ENCODE assay signal across 12 cellular contexts in the genomic region with DNA sequence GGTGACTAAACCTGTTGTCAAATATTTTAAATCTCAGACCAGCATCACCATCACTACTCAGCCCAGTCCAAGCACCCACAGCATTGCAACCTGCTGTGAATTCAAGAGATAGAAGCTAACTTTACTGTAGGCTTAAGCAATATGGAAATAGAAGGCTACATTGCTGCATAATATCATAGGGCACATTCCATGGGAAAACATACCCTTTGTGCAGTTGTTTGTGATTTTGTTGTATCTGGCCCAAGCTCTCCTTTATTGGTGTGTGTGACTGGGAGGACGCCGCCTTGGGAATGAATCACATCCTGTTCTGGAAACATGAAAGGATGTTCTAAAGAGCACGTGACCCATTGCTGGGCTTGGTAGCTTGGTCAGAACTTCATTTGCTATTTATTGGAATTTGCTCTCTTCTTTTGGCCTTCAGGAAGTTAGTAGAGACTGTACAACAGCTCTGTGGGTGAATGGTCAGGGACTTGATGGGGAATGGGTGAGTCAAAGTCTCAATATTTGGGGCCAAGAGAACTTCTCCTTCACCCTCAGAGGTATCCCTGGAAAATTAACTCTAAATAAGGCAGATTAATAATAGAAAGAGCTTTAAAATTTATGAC.
DNase-seq lines count a peak whose midpoint lies in the region; ATAC-seq, FAIRE-seq and TF ChIP-seq lines count a peak whose summit lies in the region.
"Had no signal": no experiment of that assay in that cellular context is flagged by ENCODE, and none has a peak within 500 bp of the region (broad histone marks: within the 10 kb centered on the region; RNA-seq: fewer than 3 reads in every experiment).

No MANE protein-coding gene starts in this region.

- H2AFZ ChIP-seq in endothelial cell of umbilical vein (ENCODE audit: low read depth, low read length), result no peak overlapping the region

- dilution Hi-C loops in endothelial cell of umbilical vein (cut with MboI; ENCODE audit: extremely low pct_ligation_motif_present, low sequenced_read_pairs), result no loop called here

- H3K9me3 ChIP-seq in BLaER1 treated with 17β-estradiol and CSF1 and Interleukin-3, amounts not matched to agents 10 nM and 100 nM (replicated peaks in 1 of 11), result no peaks in the 10 kb centered on the region
- H3K9me3 ChIP-seq in MG63 (no peaks in the 10 kb centered on the region), endothelial cell of umbilical vein (replicated peaks; ENCODE audit: control insufficient read depth, insufficient read depth, low read length) (no peaks in the 10 kb centered on the region), mucosa of rectum (ENCODE audit: control insufficient read depth in 2 of 2, low read length in 2 of 2) (no peaks in the 10 kb centered on the region)
- H3K9me3 ChIP-seq: sigmoid colon had no signal

- ATAC-seq in HG03457 (IDR thresholded peaks at IDR 0.05; ENCODE audit: unreplicated experiment), result no peak
- ATAC-seq in GM21737 (IDR thresholded peaks at IDR 0.05; ENCODE audit: unreplicated experiment), result no peak
- no peak for ATAC-seq in HG03025 (IDR thresholded peaks at IDR 0.05; ENCODE audit: low FRiP score, unreplicated experiment)
- ATAC-seq: Panc1 had no signal

- FAIRE-seq in endothelial cell of umbilical vein (lab: Jason Lieb, UNC), result peak; percentile 92

- no peaks in the 10 kb centered on the region for H3K36me3 ChIP-seq in BLaER1 treated with 17β-estradiol and CSF1 and Interleukin-3, amounts not matched to agents 10 nM and 100 nM
- no peaks in the 10 kb centered on the region for H3K36me3 ChIP-seq in MG63
- H3K36me3 ChIP-seq in endothelial cell of umbilical vein (ENCODE audit: control insufficient read depth in 2 of 2, extremely low read depth in 1 of 2, insufficient read depth in 2 of 2, low read length in 2 of 2), result no peaks in the 10 kb centered on the region
- no peaks in the 10 kb centered on the region for H3K36me3 ChIP-seq in mucosa of rectum (ENCODE audit: control insufficient read depth in 2 of 2, insufficient read depth in 2 of 2, low read length in 2 of 2)
- H3K36me3 ChIP-seq: sigmoid colon had no signal

- no peaks in the 10 kb centered on the region for H4K20me1 ChIP-seq in BLaER1 treated with 17β-estradiol and CSF1 and Interleukin-3, amounts not matched to agents 10 nM and 100 nM
- no peaks in the 10 kb centered on the region for H4K20me1 ChIP-seq in endothelial cell of umbilical vein (replicated peaks; ENCODE audit: control insufficient read depth, extremely low read depth, insufficient read depth, low read length)

- H3K9me1 ChIP-seq in endothelial cell of umbilical vein (replicated peaks; ENCODE audit: control insufficient read depth, extremely low read depth, insufficient read depth, low read length), result no peaks in the 10 kb centered on the region

- peak overlapping the region in 6 of 11 experiments; percentile 4 to 47 (median 26); a peak in 8 of 22 replicates for H3K4me2 ChIP-seq in BLaER1 treated with 17β-estradiol and CSF1 and Interleukin-3, amounts not matched to agents 10 nM and 100 nM
- H3K4me2 ChIP-seq in endothelial cell of umbilical vein (ENCODE audit: insufficient read depth, low read length), result peak overlapping the region; percentile 37

- H3K27ac ChIP-seq in BLaER1 treated with 17β-estradiol and CSF1 and Interleukin-3, amounts not matched to agents 10 nM and 100 nM, result no peak overlapping the region
- H3K27ac ChIP-seq in endothelial cell of umbilical vein (ENCODE audit: insufficient read depth, low read depth, low read length) (peak overlapping the region; percentile 70), mucosa of rectum (ENCODE audit: low read depth in 2 of 2, low read length in 2 of 2) (peak overlapping the region; percentile 73 to 75)
- H3K27ac ChIP-seq: sigmoid colon had no signal

- POLR2A ChIA-PET in endothelial cell of umbilical vein (lab: Charles Lee), result interaction anchor here (0.8 kb wide), 1 partner anchor 263 kb away, joined by 4 read pairs; no protein-coding TSS in a partner anchor

- no peak overlapping the region for H3K9ac ChIP-seq in BLaER1 treated with 17β-estradiol and CSF1 and Interleukin-3, amounts not matched to agents 10 nM and 100 nM
- H3K9ac ChIP-seq in endothelial cell of umbilical vein (replicated peaks; ENCODE audit: extremely low read depth, insufficient read depth, low read length), result no peak overlapping the region
- H3K9ac ChIP-seq in mucosa of rectum (ENCODE audit: low read depth in 1 of 2, low read length in 2 of 2), result no peak overlapping the region

- DNase-seq in MG63 (peak; percentile 77), endothelial cell of umbilical vein (ENCODE audit: low read depth, low spot score) (peak; percentile 94), NCI-H1417 treated with DMSO at 0.1 percent for 48 hours (lab: John Stamatoyannopoulos, UW) (no peak)
- DNase-seq: DMS 273 treated with DMSO at 0.1 percent for 48 hours, MV-4-11, sigmoid colon had no signal

- intact Hi-C loops in endothelial cell of umbilical vein (cut with micrococcal nuclease), result loop anchor here (1.0 to 10.0 kb wide), 7 partner anchors 27 to 451 kb away; partner anchors contain the start of genes CUL3 and FAM124B

- H3K79me2 ChIP-seq in endothelial cell of umbilical vein (ENCODE audit: control insufficient read depth, insufficient read depth, low read length), result no peaks in the 10 kb centered on the region

- no peak overlapping the region for H3K4me3 ChIP-seq in BLaER1 treated with 17β-estradiol and CSF1 and Interleukin-3, amounts not matched to agents 10 nM and 100 nM
- H3K4me3 ChIP-seq in MG63 (no peak overlapping the region), endothelial cell of umbilical vein (replicated peaks in 1 of 3; ENCODE audit: insufficient read depth in 1 of 3, low read depth in 1 of 3, low read length in 3 of 3) (no peak overlapping the region), mucosa of rectum (ENCODE audit: low read length in 2 of 2) (peak overlapping the region in 1 of 2 donors; percentile 22)
- H3K4me3 ChIP-seq: sigmoid colon had no signal

- peaks cover 0 to 12% (median 3%) of the 10 kb centered on the region in 10 experiments; a peak in 8 of 20 replicates for H3K4me1 ChIP-seq in BLaER1 treated with 17β-estradiol and CSF1 and Interleukin-3, amounts not matched to agents 10 nM and 100 nM
- H3K4me1 ChIP-seq in endothelial cell of umbilical vein (ENCODE audit: control insufficient read depth, extremely low read depth, insufficient read depth, low read length) (peaks cover 39% of the 10 kb centered on the region), mucosa of rectum (ENCODE audit: control insufficient read depth in 2 of 2, insufficient read depth in 2 of 2, low read length in 2 of 2) (peaks cover 15 to 24% of the 10 kb centered on the region in 2 donors)
- H3K4me1 ChIP-seq: sigmoid colon had no signal

- TF ChIP-seq POLR2A in endothelial cell of umbilical vein (IDR thresholded peaks at IDR 0.05; ENCODE audit: low read depth, low read length), result no peak

- no peak for TF ChIP-seq CTCF in endothelial cell of umbilical vein (IDR thresholded peaks at IDR 0.05; ENCODE audit: extremely low read depth in 1 of 2, insufficient read depth in 1 of 2, low read depth in 1 of 2, low read length in 2 of 2)

- H3K27me3 ChIP-seq in BLaER1 treated with 17β-estradiol and CSF1 and Interleukin-3, amounts not matched to agents 10 nM and 100 nM, result no peaks in the 10 kb centered on the region
- no peaks in the 10 kb centered on the region for H3K27me3 ChIP-seq in MG63
- H3K27me3 ChIP-seq in endothelial cell of umbilical vein (ENCODE audit: control insufficient read depth in 2 of 2, insufficient read depth in 2 of 2, low read length in 2 of 2), result peaks cover 2 to 3% of the 10 kb centered on the region in 2 experiments
- no peaks in the 10 kb centered on the region for H3K27me3 ChIP-seq in mucosa of rectum (ENCODE audit: control insufficient read depth in 2 of 2, insufficient read depth in 2 of 2, low read length in 2 of 2)
- H3K27me3 ChIP-seq: sigmoid colon had no signal

- BruUV-seq in endothelial cell of umbilical vein (replicated peaks; lab: Mats Ljungman, UMichigan), result no TSS peak

- CTCF ChIA-PET in endothelial cell of umbilical vein (lab: Charles Lee), result interaction anchor here (1.0 to 2.5 kb wide), 5 partner anchors 10 to 152 kb away, joined by 3 to 12 read pairs (median 6); no protein-coding TSS in a partner anchor

TF ChIP-seq in endothelial cell of umbilical vein, 7 proteins besides CTCF, POLR2A, EP300 and RAD21:
- TF ChIP-seq, protein P1, sequence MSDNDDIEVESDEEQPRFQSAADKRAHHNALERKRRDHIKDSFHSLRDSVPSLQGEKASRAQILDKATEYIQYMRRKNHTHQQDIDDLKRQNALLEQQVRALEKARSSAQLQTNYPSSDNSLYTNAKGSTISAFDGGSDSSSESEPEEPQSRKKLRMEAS (IDR thresholded peaks at IDR 0.05; ENCODE audit: insufficient read depth, insufficient read length), result peak; percentile 89
- no peak for TF ChIP-seq EZH2 (IDR thresholded peaks at IDR 0.05; ENCODE audit: borderline replicate concordance, low read depth, low read length, severe bottlenecking)
- TF ChIP-seq POLR2AphosphoS5 (IDR thresholded peaks at IDR 0.05; ENCODE audit: insufficient read depth, low read depth, low read length), result peak; percentile 58
- TF ChIP-seq JUN (IDR thresholded peaks at IDR 0.05; ENCODE audit: borderline replicate concordance, insufficient read depth, insufficient read length, low read depth), result peak; percentile 87
- TF ChIP-seq FOS (IDR thresholded peaks at IDR 0.05; ENCODE audit: borderline replicate concordance, insufficient read depth, low read length), result peak; percentile 88
- peak; percentile 29 for TF ChIP-seq GATA2 (IDR thresholded peaks at IDR 0.05; ENCODE audit: insufficient read depth, insufficient read length, low read depth, low read length)
- no peak for TF ChIP-seq MYC (IDR thresholded peaks at IDR 0.05; ENCODE audit: low read depth, low read length)

Comparison
In these comparisons a context has a peak if more than half of its experiments do, and no peak if none do; other contexts are left out.
1. H3K27ac ChIP-seq: peak in endothelial cell of umbilical vein (single experiment) and mucosa of rectum (2 of 2); none in BLaER1 treated with 17β-estradiol and CSF1 and Interleukin-3, amounts not matched to agents 10 nM and 100 nM (0 of 11).